Comparison of ENCODE assay signal across 14 cellular contexts in genomic region chr15:31369716-31370115, GRCh38. TPM values are rescaled to one million over a fixed set of nuclear protein-coding genes. Genes with fewer than 3 reads are reported as not detected.
DNase-seq lines count a peak whose midpoint lies in the region; ATAC-seq and TF ChIP-seq lines count a peak whose summit lies in the region.
"Had no signal": no experiment of that assay in that cellular context is flagged by ENCODE, and none has a peak within 500 bp of the region (broad histone marks: within the 10 kb centered on the region; RNA-seq: fewer than 3 reads in every experiment).

No MANE protein-coding gene starts in this region.

- no peaks in the 10 kb centered on the region for H3K9me3 Mint-ChIP-seq in activated CD8-positive, alpha-beta memory T cell treated with anti-CD3 and anti-CD28 coated beads, Interleukin-2, amount 10 ng/mL, durations not matched to agents 7 days and 5 days (ENCODE audit: low read depth)
- H3K9me3 Mint-ChIP-seq in effector memory CD8-positive, alpha-beta T cell = no peaks in the 10 kb centered on the region

- H3K27ac Mint-ChIP-seq in activated CD8-positive, alpha-beta memory T cell treated with anti-CD3 and anti-CD28 coated beads, Interleukin-2, amount 10 ng/mL, durations not matched to agents 7 days and 5 days = peak overlapping the region; percentile 100
- H3K27ac Mint-ChIP-seq in effector memory CD8-positive, alpha-beta T cell = peak overlapping the region; percentile 89 to 99
- H3K27ac Mint-ChIP-seq: nephron progenitor cell had no signal

- H2AFZ ChIP-seq in OCI-LY7 (ENCODE audit: low read length) = no peak overlapping the region

- no TSS peak for BruUV-seq in OCI-LY7 (replicated peaks; lab: Mats Ljungman, UMichigan)

- CTCF ChIA-PET in activated CD8-positive, alpha-beta memory T cell treated with anti-CD3 and anti-CD28 coated beads, Interleukin-2, amount 10 ng/mL, durations not matched to agents 7 days and 5 days (lab: Charles Lee) = interaction anchor here (0.8 to 15.1 kb wide), 4 partner anchors 17 to 119 kb away, joined by 3 to 215 read pairs (median 34); no protein-coding TSS in a partner anchor
- CTCF ChIA-PET in OCI-LY7 (lab: Charles Lee; ENCODE audit: unreplicated experiment) = no interaction called here

- no peak overlapping the region for H3K27ac ChIP-seq in OCI-LY7 (ENCODE audit: low read depth, low read length, poor library complexity, severe bottlenecking)
- peak overlapping the region; percentile 84 for H3K27ac ChIP-seq in subcutaneous abdominal adipose tissue (ENCODE audit: low read depth, low read length)

- no peaks in the 10 kb centered on the region for H3K27me3 Mint-ChIP-seq in activated CD8-positive, alpha-beta memory T cell treated with anti-CD3 and anti-CD28 coated beads, Interleukin-2, amount 10 ng/mL, durations not matched to agents 7 days and 5 days
- H3K27me3 Mint-ChIP-seq in effector memory CD8-positive, alpha-beta T cell = no peaks in the 10 kb centered on the region

- H3K36me3 ChIP-seq in OCI-LY7 (ENCODE audit: insufficient read depth, low read length) (peaks cover 51% of the 10 kb centered on the region), subcutaneous abdominal adipose tissue (ENCODE audit: control insufficient read depth in 5 of 5, insufficient read depth in 5 of 5, low read length in 5 of 5) (peaks cover 0 to 20% (median 15%) of the 10 kb centered on the region in 5 donors)

- intact Hi-C loops in OCI-LY7 (cut with micrococcal nuclease; ENCODE audit: unreplicated experiment) = no loop called here

- peaks cover 10% of the 10 kb centered on the region for H3K9me3 ChIP-seq in OCI-LY7 (ENCODE audit: low read length)
- peaks cover 0 to 4% (median 0%) of the 10 kb centered on the region in 5 donors for H3K9me3 ChIP-seq in subcutaneous abdominal adipose tissue (ENCODE audit: control insufficient read depth in 5 of 5, low read length in 5 of 5)

- H4K20me1 ChIP-seq in OCI-LY7 (ENCODE audit: insufficient read depth, low read length) = peaks cover 7% of the 10 kb centered on the region; the same call in 1 of the 2 replicates

- peaks cover 41% of the 10 kb centered on the region for H3K36me3 Mint-ChIP-seq in activated CD8-positive, alpha-beta memory T cell treated with anti-CD3 and anti-CD28 coated beads, Interleukin-2, amount 10 ng/mL, durations not matched to agents 7 days and 5 days
- H3K36me3 Mint-ChIP-seq in effector memory CD8-positive, alpha-beta T cell (ENCODE audit: insufficient read depth) = peaks cover 94% of the 10 kb centered on the region

- H3K4me3 ChIP-seq in OCI-LY7 (ENCODE audit: low read depth, low read length, poor library complexity, severe bottlenecking) (no peak overlapping the region), subcutaneous abdominal adipose tissue (ENCODE audit: low read depth in 1 of 5, low read length in 5 of 5) (no peak overlapping the region)

- POLR2A ChIA-PET in OCI-LY7 (lab: Charles Lee) = interaction anchor here (0.5 to 1.0 kb wide), 2 partner anchors 75 to 86 kb away, joined by 3 read pairs; no protein-coding TSS in a partner anchor

- no peaks in the 10 kb centered on the region for H3K9me2 ChIP-seq in OCI-LY7 (ENCODE audit: insufficient read depth, low read length)

- no peak overlapping the region for H3K9ac ChIP-seq in subcutaneous abdominal adipose tissue (ENCODE audit: low read length in 5 of 5)

- H3K79me2 ChIP-seq in OCI-LY7 (ENCODE audit: insufficient read depth, low read depth, low read length) = peaks cover 64% of the 10 kb centered on the region

- no peak for DNase-seq in activated CD8-positive, alpha-beta memory T cell treated with anti-CD3 and anti-CD28 coated beads, Interleukin-2, amount 10 ng/mL, durations not matched to agents 7 days and 5 days
- DNase-seq in activated CD8-positive, alpha-beta memory T cell treated with anti-CD3 and anti-CD28 coated beads, Interleukin-2, amount 50 U/mL, for 4 hours = no peak
- DNase-seq in OCI-LY7 (ENCODE audit: low spot score) = no peak
- no peak for DNase-seq in effector memory CD8-positive, alpha-beta T cell
- no peak for DNase-seq in NCI-H748 (lab: John Stamatoyannopoulos, UW; ENCODE audit: unreplicated experiment)
- no peak for DNase-seq in HPDE6-E6E7 (ENCODE audit: extremely low spot score)
- DNase-seq: DMS 273 treated with DMSO at 0.1 percent for 48 hours, NCI-H1436, NCI-H774, nephron progenitor cell, SHP77 had no signal

- H3K4me3 Mint-ChIP-seq in activated CD8-positive, alpha-beta memory T cell treated with anti-CD3 and anti-CD28 coated beads, Interleukin-2, amount 10 ng/mL, durations not matched to agents 7 days and 5 days = no peak overlapping the region
- H3K4me3 Mint-ChIP-seq in effector memory CD8-positive, alpha-beta T cell = peak overlapping the region; percentile 66 to 74
- H3K4me3 Mint-ChIP-seq: nephron progenitor cell had no signal

- H3K4me1 Mint-ChIP-seq in activated CD8-positive, alpha-beta memory T cell treated with anti-CD3 and anti-CD28 coated beads, Interleukin-2, amount 10 ng/mL, durations not matched to agents 7 days and 5 days = peaks cover 72% of the 10 kb centered on the region
- peaks cover 61 to 79% of the 10 kb centered on the region in 2 donors for H3K4me1 Mint-ChIP-seq in effector memory CD8-positive, alpha-beta T cell (ENCODE audit: low read depth in 2 of 2)

- no peaks in the 10 kb centered on the region for H3K27me3 ChIP-seq in subcutaneous abdominal adipose tissue (ENCODE audit: control insufficient read depth in 5 of 5, insufficient read depth in 4 of 5, low read length in 5 of 5)

- H3K4me2 ChIP-seq in OCI-LY7 (ENCODE audit: low read length) = peak overlapping the region; percentile 37

- TF ChIP-seq CTCF in OCI-LY7 (conservative IDR thresholded peaks at IDR 0.05; ENCODE audit: low read length) = no peak

- H3K4me1 ChIP-seq in OCI-LY7 (ENCODE audit: insufficient read depth, low read length, poor library complexity, severe bottlenecking) (peaks cover 59% of the 10 kb centered on the region), subcutaneous abdominal adipose tissue (ENCODE audit: control insufficient read depth in 5 of 5, insufficient read depth in 5 of 5, low read length in 5 of 5) (peaks cover 24 to 76% (median 71%) of the 10 kb centered on the region in 5 donors)

- ATAC-seq in activated CD8-positive, alpha-beta memory T cell treated with anti-CD3 and anti-CD28 coated beads, Interleukin-2, amount 10 ng/mL, durations not matched to agents 7 days and 5 days = no peak
- no peak for ATAC-seq in effector memory CD8-positive, alpha-beta T cell (replicated peaks)
- ATAC-seq in GM18519 (IDR thresholded peaks at IDR 0.05; ENCODE audit: low FRiP score, unreplicated experiment) = no peak
- ATAC-seq: sciatic nerve had no signal

RNA-seq across cellular contexts. Expression of gene KLF13, which starts 43.1 kb away (rescaled TPM):
- total RNA-seq in activated CD8-positive, alpha-beta memory T cell treated with anti-CD3 and anti-CD28 coated beads, Interleukin-2, amount 10 ng/mL, durations not matched to agents 7 days and 5 days = 100 to 1,000 TPM; 163 to 206 TPM
- 62.0 and 64.6 TPM in 2 replicates for total RNA-seq in OCI-LY7 (2014; rRNA removed; shearing (Covaris generic))
- 62.6 and 63.2 TPM in 2 replicates for total RNA-seq in OCI-LY7 (2022)
